2 cellular contexts compared by ENCODE assay signal in genomic region chr20:50240092-50240491, GRCh38.
TF ChIP-seq lines count a peak whose summit lies in the region.

No MANE protein-coding gene starts in this region.

TF ChIP-seq in IMR-90, 13 proteins besides CTCF, POLR2A, EP300 and RAD21:
- TF ChIP-seq RCOR1 (IDR thresholded peaks at IDR 0.05; ENCODE audit: insufficient replicate concordance, low read length) (no peak), RFX5 (IDR thresholded peaks at IDR 0.05; ENCODE audit: low read depth, low read length) (no peak), MAFK (IDR thresholded peaks at IDR 0.05; ENCODE audit: low read depth, low read length) (no peak), ELK1 (IDR thresholded peaks at IDR 0.05; ENCODE audit: borderline replicate concordance, low read depth, low read length) (no peak), CHD1 (IDR thresholded peaks at IDR 0.05; ENCODE audit: low read depth, low read length) (no peak), BHLHE40 (IDR thresholded peaks at IDR 0.05; ENCODE audit: low read depth, low read length) (no peak), FOS (IDR thresholded peaks at IDR 0.05; ENCODE audit: low read depth, low read length) (no peak), MAZ (IDR thresholded peaks at IDR 0.05; ENCODE audit: borderline replicate concordance, low read depth, low read length) (no peak), USF2 (IDR thresholded peaks at IDR 0.05; ENCODE audit: low read depth, low read length) (no peak)

TF ChIP-seq in K562, 482 proteins besides CTCF, POLR2A, EP300 and RAD21:
- TF ChIP-seq PRDM10 (IDR thresholded peaks at IDR 0.05; ENCODE audit: partially characterized antibody) (peak; percentile 13), FUS (optimal IDR thresholded peaks at IDR 0.05; ENCODE audit: low read depth, low read length) (no peak), ZBTB33 (CRISPR knock-in tag; IDR thresholded peaks at IDR 0.05) (no peak), ZBTB26 (CRISPR knock-in tag; IDR thresholded peaks at IDR 0.05) (no peak)
